In the genomic region with DNA sequence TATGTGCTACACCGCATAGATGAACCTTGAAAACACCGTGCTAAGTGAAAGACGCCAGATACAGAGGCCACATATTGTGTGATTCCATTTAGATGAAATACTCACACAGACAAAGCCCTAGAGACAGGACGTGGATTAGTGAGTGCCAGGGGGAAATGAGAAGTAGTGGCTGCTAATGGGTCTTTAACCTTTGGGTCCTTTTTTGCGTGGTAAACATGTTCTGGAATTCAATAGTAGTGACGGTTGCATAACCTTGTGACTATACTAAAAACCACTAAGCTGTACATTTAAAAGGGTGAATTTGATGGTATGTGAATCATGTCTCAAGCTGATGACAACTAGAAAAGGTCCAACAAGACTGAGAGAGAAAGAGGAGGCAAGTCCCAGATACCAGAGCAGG, we compare ENCODE assay signal across 25 cellular contexts. TPM values are rescaled to one million over a fixed set of nuclear protein-coding genes. Genes with fewer than 3 reads are reported as not detected.
"Had no signal": no experiment of that assay in that cellular context is flagged by ENCODE, and none has a peak within 500 bp of the region (broad histone marks: within the 10 kb centered on the region; RNA-seq: fewer than 3 reads in every experiment).

No MANE protein-coding gene starts in this region.

- H3K4me3 Mint-ChIP-seq: activated naive CD8-positive, alpha-beta T cell treated with anti-CD3 and anti-CD28 coated beads for 36 hours; activated T-cell treated with anti-CD3 and anti-CD28 coated beads, Interleukin-2, amount 50 U/mL, for 4 hours; mesothelial cell of epicardium; naive thymus-derived CD8-positive, alpha-beta T cell; stimulated activated naive CD8-positive, alpha-beta T cell treated with anti-CD3 and anti-CD28 coated beads, Interleukin-15, Interleukin-2, amounts not matched to agents 100 ng/mL and 50 ng/mL, for 24 hours; T-cell; T-helper 2 cell treated with Interferon-gamma antibody and Interleukin-4, amounts not matched to agents 5 μg/mL and 100 μg/mL, for 36 hours had no signal

- H3K4me1 ChIP-seq: left ventricle myocardium inferior, prostate gland, right atrium auricular region, thyroid gland had no signal

- FAIRE-seq: bronchial epithelial cell, TTC549 had no signal

- ATAC-seq: activated T-cell treated with anti-CD3 and anti-CD28 coated beads, Interleukin-2, amount 50 U/mL, for 4 hours; foreskin keratinocyte; naive thymus-derived CD8-positive, alpha-beta T cell; T-cell had no signal

- H3K27ac ChIP-seq: coronary artery, epithelial cell of prostate, foreskin keratinocyte, left ventricle myocardium inferior, ovary, prostate gland, right atrium auricular region, thyroid gland had no signal

- H3K36me3 Mint-ChIP-seq: activated naive CD8-positive, alpha-beta T cell treated with anti-CD3 and anti-CD28 coated beads for 36 hours; mesothelial cell of epicardium; naive thymus-derived CD8-positive, alpha-beta T cell; T-cell had no signal

- H3K4me1 Mint-ChIP-seq: activated naive CD8-positive, alpha-beta T cell treated with anti-CD3 and anti-CD28 coated beads for 36 hours; mesothelial cell of epicardium; T-cell had no signal

- DNase-seq: activated CD4-positive, alpha-beta T cell treated with anti-CD3 and anti-CD28 coated beads, Interleukin-2, amount 50 U/mL, for 48 hours; activated CD8-positive, alpha-beta memory T cell treated with anti-CD3 and anti-CD28 coated beads, Interleukin-2, amount 50 U/mL, for 48 hours; activated naive CD4-positive, alpha-beta T cell treated with Interleukin-2 at 50 U/mL for 16 hours; activated naive CD8-positive, alpha-beta T cell treated with anti-CD3 and anti-CD28 coated beads for 36 hours; activated T-cell treated with anti-CD3 and anti-CD28 coated beads, Interleukin-2, amount 50 U/mL, for 4 hours; amniotic stem cell; foreskin keratinocyte; left ventricle myocardium inferior; mammary epithelial cell; naive thymus-derived CD8-positive, alpha-beta T cell; ovary; stimulated activated CD4-positive, alpha-beta T cell treated with anti-CD3 and anti-CD28 coated beads, Interleukin-4, amount 100 ng/mL, for 4 hours; substantia nigra; T-cell; thyroid gland had no signal

- H3K4me3 ChIP-seq: coronary artery, left ventricle myocardium inferior, ovary, prostate gland, right atrium auricular region, thyroid gland had no signal

- H3K27ac Mint-ChIP-seq: activated naive CD8-positive, alpha-beta T cell treated with anti-CD3 and anti-CD28 coated beads for 36 hours; mesothelial cell of epicardium; naive thymus-derived CD8-positive, alpha-beta T cell; stimulated activated naive CD8-positive, alpha-beta T cell treated with anti-CD3 and anti-CD28 coated beads, Interleukin-15, Interleukin-2, amounts not matched to agents 100 ng/mL and 50 ng/mL, for 24 hours; T-cell; T-helper 2 cell treated with Interferon-gamma antibody and Interleukin-4, amounts not matched to agents 5 μg/mL and 100 μg/mL, for 36 hours had no signal

- H3K9me3 ChIP-seq: left ventricle myocardium inferior, ovary, prostate gland, right atrium auricular region, thyroid gland had no signal

- H3K9me3 Mint-ChIP-seq: activated naive CD8-positive, alpha-beta T cell treated with anti-CD3 and anti-CD28 coated beads for 36 hours; activated T-cell treated with anti-CD3 and anti-CD28 coated beads, Interleukin-2, amount 50 U/mL, for 4 hours; mesothelial cell of epicardium; naive thymus-derived CD8-positive, alpha-beta T cell; stimulated activated naive CD8-positive, alpha-beta T cell treated with anti-CD3 and anti-CD28 coated beads, Interleukin-15, Interleukin-2, amounts not matched to agents 100 ng/mL and 50 ng/mL, for 24 hours; T-cell; T-helper 2 cell treated with Interferon-gamma antibody and Interleukin-4, amounts not matched to agents 5 μg/mL and 100 μg/mL, for 36 hours had no signal

RNA-seq across cellular contexts. Expression of gene SMKR1, which starts 15.6 kb away (rescaled TPM):
- total RNA-seq: left ventricle myocardium inferior, right atrium auricular region, urinary bladder had no signal
- polyA plus RNA-seq: urinary bladder had no signal
